In the genomic region with DNA sequence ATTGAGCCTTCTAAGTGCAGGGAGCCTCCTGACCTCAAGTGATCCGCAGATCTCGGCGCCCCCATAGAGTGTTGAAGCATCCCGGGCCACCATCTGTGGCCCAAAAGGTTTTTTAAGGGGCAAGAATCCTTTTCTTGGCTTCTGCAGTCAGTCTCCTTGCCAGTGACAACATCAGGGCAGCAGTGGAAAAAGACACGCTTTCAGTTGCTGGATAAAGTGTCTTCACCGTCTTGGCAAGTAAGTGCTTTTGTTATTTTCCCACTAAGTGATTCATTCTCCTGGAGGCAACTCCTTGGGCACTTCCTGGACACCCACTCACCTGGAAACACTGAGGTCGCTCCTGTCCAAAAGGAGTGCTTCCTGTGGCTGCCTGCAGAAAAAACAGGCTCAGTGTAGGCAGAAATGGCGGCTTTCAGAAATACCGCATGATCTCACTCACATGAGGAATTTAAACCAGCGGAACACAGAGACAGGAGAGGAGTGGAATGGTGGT, we compare ENCODE assay signal across 10 cellular contexts.
DNase-seq lines count a peak whose midpoint lies in the region; ATAC-seq and FAIRE-seq lines count a peak whose summit lies in the region.
"Had no signal": no experiment of that assay in that cellular context is flagged by ENCODE, and none has a peak within 500 bp of the region (broad histone marks: within the 10 kb centered on the region; RNA-seq: fewer than 3 reads in every experiment).

No MANE protein-coding gene starts in this region.

- H3K4me3 ChIP-seq in ACC112 (ENCODE audit: low read depth, low read length) = no peak overlapping the region

- no peak for ATAC-seq in HG03439 (IDR thresholded peaks at IDR 0.05; ENCODE audit: unreplicated experiment)
- ATAC-seq in HG03139 (IDR thresholded peaks at IDR 0.05; ENCODE audit: unreplicated experiment) = no peak

- H2AFZ ChIP-seq in ACC112 (ENCODE audit: low read length, unreplicated experiment) = peak overlapping the region; percentile 88

- H3K27me3 ChIP-seq in ACC112 (ENCODE audit: insufficient read depth, low read length) = no peaks in the 10 kb centered on the region

- H3K79me2 ChIP-seq in ACC112 (ENCODE audit: control insufficient read depth, insufficient read depth, low read length, unreplicated experiment) = no peaks in the 10 kb centered on the region

- H3K27ac ChIP-seq in ACC112 (ENCODE audit: low read depth, low read length) = peak overlapping the region; percentile 82; the same call in 1 of the 2 replicates

- H3K36me3 ChIP-seq in ACC112 (ENCODE audit: insufficient read depth, low read length) = no peaks in the 10 kb centered on the region

- H3K4me1 ChIP-seq in ACC112 (ENCODE audit: control insufficient read depth, insufficient read depth, low read length, unreplicated experiment) = peaks cover 20% of the 10 kb centered on the region

- FAIRE-seq in frontal cortex (lab: Jason Lieb, UNC) = no peak

- DNase-seq in KBM-7 (peak; percentile 19), cerebellar cortex (ENCODE audit: low spot score) (peak; percentile 3), myocyte (ENCODE audit: low read depth) (peak; percentile 63), frontal cortex (ENCODE audit: low spot score in 2 of 2) (no peak), SK-N-DZ (ENCODE audit: low spot score) (no peak)
- DNase-seq: CD8-positive, alpha-beta memory T cell; SK-N-SH had no signal

- in situ Hi-C loops in KBM-7 (cut with MboI; ENCODE audit: low pct_unique_long_range_greater_than_20kb, low sequenced_read_pairs) = no loop called here

Comparison
In these comparisons a context has a peak if more than half of its experiments do, and no peak if none do; other contexts are left out.
1. DNase-seq: peak in KBM-7 (single experiment), cerebellar cortex (single experiment) and myocyte (single experiment); none in frontal cortex (0 of 2) and SK-N-DZ (single experiment).